ENCODE assay signal across 1 cellular context in the genomic region with DNA sequence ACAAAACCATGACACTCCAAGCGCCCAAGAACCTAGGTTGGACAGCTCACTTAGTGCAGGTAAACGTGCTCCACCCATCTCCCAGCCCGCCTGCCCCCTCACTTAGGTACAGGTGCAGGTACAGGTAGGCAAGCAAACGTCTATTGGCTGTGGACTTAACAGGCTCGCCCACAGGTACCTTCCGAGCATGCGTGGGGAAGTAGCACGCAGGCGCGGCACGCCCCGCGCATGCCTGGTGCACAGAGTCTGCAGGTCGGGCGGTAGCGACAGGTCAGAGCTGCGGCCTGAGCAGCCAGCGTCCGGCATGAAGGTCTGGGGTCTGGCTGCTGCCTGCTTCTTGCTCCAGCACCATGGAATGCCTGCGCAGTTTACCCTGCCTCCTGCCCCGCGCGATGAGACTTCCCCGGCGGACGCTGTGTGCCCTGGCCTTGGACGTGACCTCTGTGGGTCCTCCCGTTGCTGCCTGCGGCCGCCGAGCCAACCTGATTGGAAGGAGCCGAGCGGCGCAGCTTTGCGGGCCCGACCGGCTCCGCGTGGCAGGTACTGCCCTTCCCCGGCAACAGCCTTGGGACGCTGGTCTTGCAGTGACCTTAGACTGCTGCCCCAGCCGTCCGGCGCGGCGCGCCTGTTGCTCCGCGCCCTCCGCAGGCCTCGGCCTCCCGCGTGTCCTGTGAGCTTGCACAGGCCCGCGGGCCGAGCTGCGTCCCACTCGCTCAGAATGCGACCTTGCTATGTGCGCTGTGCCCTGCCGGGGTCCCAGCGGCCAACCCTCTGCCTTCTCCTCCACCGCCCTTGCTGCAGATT.
TF ChIP-seq lines count a peak whose summit lies in the region.

A gene with protein sequence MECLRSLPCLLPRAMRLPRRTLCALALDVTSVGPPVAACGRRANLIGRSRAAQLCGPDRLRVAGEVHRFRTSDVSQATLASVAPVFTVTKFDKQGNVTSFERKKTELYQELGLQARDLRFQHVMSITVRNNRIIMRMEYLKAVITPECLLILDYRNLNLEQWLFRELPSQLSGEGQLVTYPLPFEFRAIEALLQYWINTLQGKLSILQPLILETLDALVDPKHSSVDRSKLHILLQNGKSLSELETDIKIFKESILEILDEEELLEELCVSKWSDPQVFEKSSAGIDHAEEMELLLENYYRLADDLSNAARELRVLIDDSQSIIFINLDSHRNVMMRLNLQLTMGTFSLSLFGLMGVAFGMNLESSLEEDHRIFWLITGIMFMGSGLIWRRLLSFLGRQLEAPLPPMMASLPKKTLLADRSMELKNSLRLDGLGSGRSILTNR (plus strand): TSS at position 240 of the 804 bp plus-strand sequence. CDS start 111 bp downstream, at position 351.

TF ChIP-seq in K562, 482 proteins besides CTCF, POLR2A, EP300 and RAD21 (continued from another document and continues in another):
- TF ChIP-seq, protein P1, sequence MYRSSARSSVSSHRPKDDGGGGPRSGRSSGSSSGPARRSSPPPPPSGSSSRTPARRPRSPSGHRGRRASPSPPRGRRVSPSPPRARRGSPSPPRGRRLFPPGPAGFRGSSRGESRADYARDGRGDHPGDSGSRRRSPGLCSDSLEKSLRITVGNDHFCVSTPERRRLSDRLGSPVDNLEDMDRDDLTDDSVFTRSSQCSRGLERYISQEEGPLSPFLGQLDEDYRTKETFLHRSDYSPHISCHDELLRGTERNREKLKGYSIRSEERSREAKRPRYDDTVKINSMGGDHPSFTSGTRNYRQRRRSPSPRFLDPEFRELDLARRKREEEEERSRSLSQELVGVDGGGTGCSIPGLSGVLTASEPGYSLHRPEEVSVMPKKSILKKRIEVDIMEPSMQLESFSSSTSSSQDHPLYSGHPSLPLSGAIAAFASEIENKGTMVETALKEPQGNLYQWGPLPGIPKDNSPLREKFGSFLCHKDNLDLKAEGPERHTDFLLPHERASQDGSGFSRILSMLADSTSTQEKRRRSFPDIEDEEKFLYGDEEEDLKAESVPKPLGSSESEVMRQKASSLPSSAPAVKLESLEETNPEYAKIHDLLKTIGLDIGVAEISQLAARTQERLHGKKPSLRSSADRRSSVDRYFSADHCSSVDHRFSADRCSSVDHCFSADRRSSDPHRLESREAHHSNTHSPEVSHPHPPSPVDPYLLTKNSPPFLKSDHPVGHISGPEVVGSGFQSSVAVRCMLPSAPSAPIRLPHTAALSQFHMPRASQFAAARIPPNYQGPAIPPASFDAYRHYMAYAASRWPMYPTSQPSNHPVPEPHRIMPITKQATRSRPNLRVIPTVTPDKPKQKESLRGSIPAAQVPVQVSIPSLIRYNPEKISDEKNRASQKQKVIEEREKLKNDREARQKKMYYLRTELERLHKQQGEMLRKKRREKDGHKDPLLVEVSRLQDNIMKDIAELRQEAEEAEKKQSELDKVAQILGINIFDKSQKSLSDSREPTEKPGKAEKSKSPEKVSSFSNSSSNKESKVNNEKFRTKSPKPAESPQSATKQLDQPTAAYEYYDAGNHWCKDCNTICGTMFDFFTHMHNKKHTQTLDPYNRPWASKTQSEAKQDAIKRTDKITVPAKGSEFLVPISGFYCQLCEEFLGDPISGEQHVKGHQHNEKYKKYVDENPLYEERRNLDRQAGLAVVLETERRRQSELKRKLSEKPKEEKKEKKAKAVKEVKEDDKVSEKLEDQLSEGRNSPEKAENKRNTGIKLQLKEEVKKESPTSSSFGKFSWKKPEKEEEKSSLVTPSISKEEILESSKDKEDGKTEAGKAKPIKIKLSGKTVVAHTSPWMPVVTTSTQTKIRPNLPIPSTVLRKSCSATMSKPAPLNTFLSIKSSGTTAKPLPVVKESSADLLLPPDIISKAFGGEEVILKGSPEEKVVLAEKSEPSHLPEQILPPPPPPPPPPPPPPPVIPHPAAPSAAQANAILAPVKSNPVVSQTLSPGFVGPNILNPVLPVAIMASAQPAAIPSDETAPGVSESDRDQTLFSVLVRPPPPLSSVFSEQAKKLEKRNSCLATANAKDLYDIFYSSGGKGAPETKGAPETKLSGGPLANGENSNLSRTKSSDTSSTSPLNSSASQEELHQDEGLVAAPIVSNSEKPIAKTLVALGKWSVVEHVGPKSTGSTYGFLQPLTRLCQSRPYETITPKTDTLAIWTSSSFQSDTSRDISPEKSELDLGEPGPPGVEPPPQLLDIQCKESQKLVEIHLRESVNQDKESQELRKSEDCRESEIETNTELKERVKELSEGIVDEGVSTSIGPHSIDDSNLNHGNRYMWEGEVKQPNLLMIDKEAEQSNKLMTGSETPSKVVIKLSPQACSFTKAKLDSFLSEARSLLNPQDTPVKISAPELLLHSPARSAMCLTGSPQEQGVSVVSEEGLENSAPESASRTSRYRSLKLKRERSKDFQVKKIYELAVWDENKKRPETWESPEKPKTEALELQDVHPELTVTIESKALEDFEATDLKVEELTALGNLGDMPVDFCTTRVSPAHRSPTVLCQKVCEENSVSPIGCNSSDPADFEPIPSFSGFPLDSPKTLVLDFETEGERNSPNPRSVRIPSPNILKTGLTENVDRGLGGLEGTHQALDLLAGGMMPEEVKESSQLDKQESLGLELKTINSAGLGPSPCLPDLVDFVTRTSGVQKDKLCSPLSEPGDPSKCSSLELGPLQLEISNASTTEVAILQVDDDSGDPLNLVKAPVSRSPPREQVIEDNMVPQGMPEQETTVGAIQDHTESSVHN (IDR thresholded peaks at IDR 0.05; ENCODE audit: borderline replicate concordance in 1 of 2, low read depth in 1 of 2), result no peak
- TF ChIP-seq, protein P2, sequence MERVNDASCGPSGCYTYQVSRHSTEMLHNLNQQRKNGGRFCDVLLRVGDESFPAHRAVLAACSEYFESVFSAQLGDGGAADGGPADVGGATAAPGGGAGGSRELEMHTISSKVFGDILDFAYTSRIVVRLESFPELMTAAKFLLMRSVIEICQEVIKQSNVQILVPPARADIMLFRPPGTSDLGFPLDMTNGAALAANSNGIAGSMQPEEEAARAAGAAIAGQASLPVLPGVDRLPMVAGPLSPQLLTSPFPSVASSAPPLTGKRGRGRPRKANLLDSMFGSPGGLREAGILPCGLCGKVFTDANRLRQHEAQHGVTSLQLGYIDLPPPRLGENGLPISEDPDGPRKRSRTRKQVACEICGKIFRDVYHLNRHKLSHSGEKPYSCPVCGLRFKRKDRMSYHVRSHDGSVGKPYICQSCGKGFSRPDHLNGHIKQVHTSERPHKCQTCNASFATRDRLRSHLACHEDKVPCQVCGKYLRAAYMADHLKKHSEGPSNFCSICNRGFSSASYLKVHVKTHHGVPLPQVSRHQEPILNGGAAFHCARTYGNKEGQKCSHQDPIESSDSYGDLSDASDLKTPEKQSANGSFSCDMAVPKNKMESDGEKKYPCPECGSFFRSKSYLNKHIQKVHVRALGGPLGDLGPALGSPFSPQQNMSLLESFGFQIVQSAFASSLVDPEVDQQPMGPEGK (CRISPR knock-in tag; IDR thresholded peaks at IDR 0.05; ENCODE audit: borderline replicate concordance), result no peak
- TF ChIP-seq ZNF551 (CRISPR knock-in tag; IDR thresholded peaks at IDR 0.05) (no peak), MECOM (CRISPR knock-in tag; IDR thresholded peaks at IDR 0.05) (no peak), PTBP1 (IDR thresholded peaks at IDR 0.05; ENCODE audit: low read depth, low read length) (no peak), TAF1 (IDR thresholded peaks at IDR 0.05; ENCODE audit: control insufficient read depth, extremely low read depth, insufficient read depth, low read length, severe bottlenecking) (peak; percentile 89), CHD2 (IDR thresholded peaks at IDR 0.05; ENCODE audit: low read depth, low read length) (no peak), SMARCA4 (IDR thresholded peaks at IDR 0.05) (peak; percentile 48; the same call in 1 of the 2 replicates), ZFPM2 (CRISPR knock-in tag; IDR thresholded peaks at IDR 0.05) (no peak), MCM7 (IDR thresholded peaks at IDR 0.05) (no peak), TEAD4 (IDR thresholded peaks at IDR 0.05; ENCODE audit: low read length) (no peak), TEAD4 (CRISPR knock-in tag; IDR thresholded peaks at IDR 0.05; ENCODE audit: borderline replicate concordance) (peak; percentile 88; the same call in 1 of the 2 replicates), HCFC1 (IDR thresholded peaks at IDR 0.05; ENCODE audit: low read depth, low read length) (peak; percentile 40; the same call in 1 of the 2 replicates), CHD1 (IDR thresholded peaks at IDR 0.05; ENCODE audit: low read length) (peak; percentile 70), SIN3B (IDR thresholded peaks at IDR 0.05; ENCODE audit: low read depth) (peak; percentile 59; the same call in 1 of the 2 replicates)
- TF ChIP-seq, protein P3, sequence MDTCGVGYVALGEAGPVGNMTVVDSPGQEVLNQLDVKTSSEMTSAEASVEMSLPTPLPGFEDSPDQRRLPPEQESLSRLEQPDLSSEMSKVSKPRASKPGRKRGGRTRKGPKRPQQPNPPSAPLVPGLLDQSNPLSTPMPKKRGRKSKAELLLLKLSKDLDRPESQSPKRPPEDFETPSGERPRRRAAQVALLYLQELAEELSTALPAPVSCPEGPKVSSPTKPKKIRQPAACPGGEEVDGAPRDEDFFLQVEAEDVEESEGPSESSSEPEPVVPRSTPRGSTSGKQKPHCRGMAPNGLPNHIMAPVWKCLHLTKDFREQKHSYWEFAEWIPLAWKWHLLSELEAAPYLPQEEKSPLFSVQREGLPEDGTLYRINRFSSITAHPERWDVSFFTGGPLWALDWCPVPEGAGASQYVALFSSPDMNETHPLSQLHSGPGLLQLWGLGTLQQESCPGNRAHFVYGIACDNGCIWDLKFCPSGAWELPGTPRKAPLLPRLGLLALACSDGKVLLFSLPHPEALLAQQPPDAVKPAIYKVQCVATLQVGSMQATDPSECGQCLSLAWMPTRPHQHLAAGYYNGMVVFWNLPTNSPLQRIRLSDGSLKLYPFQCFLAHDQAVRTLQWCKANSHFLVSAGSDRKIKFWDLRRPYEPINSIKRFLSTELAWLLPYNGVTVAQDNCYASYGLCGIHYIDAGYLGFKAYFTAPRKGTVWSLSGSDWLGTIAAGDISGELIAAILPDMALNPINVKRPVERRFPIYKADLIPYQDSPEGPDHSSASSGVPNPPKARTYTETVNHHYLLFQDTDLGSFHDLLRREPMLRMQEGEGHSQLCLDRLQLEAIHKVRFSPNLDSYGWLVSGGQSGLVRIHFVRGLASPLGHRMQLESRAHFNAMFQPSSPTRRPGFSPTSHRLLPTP (IDR thresholded peaks at IDR 0.05; ENCODE audit: borderline replicate concordance, extremely low read depth, insufficient read length), result no peak
- TF ChIP-seq, protein P4, sequence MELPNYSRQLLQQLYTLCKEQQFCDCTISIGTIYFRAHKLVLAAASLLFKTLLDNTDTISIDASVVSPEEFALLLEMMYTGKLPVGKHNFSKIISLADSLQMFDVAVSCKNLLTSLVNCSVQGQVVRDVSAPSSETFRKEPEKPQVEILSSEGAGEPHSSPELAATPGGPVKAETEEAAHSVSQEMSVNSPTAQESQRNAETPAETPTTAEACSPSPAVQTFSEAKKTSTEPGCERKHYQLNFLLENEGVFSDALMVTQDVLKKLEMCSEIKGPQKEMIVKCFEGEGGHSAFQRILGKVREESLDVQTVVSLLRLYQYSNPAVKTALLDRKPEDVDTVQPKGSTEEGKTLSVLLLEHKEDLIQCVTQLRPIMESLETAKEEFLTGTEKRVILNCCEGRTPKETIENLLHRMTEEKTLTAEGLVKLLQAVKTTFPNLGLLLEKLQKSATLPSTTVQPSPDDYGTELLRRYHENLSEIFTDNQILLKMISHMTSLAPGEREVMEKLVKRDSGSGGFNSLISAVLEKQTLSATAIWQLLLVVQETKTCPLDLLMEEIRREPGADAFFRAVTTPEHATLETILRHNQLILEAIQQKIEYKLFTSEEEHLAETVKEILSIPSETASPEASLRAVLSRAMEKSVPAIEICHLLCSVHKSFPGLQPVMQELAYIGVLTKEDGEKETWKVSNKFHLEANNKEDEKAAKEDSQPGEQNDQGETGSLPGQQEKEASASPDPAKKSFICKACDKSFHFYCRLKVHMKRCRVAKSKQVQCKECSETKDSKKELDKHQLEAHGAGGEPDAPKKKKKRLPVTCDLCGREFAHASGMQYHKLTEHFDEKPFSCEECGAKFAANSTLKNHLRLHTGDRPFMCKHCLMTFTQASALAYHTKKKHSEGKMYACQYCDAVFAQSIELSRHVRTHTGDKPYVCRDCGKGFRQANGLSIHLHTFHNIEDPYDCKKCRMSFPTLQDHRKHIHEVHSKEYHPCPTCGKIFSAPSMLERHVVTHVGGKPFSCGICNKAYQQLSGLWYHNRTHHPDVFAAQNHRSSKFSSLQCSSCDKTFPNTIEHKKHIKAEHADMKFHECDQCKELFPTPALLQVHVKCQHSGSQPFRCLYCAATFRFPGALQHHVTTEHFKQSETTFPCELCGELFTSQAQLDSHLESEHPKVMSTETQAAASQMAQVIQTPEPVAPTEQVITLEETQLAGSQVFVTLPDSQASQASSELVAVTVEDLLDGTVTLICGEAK (IDR thresholded peaks at IDR 0.05), result peak; percentile 39
- TF ChIP-seq, protein P4 (CRISPR knock-in tag; IDR thresholded peaks at IDR 0.05), result no peak
- TF ChIP-seq, protein P5, sequence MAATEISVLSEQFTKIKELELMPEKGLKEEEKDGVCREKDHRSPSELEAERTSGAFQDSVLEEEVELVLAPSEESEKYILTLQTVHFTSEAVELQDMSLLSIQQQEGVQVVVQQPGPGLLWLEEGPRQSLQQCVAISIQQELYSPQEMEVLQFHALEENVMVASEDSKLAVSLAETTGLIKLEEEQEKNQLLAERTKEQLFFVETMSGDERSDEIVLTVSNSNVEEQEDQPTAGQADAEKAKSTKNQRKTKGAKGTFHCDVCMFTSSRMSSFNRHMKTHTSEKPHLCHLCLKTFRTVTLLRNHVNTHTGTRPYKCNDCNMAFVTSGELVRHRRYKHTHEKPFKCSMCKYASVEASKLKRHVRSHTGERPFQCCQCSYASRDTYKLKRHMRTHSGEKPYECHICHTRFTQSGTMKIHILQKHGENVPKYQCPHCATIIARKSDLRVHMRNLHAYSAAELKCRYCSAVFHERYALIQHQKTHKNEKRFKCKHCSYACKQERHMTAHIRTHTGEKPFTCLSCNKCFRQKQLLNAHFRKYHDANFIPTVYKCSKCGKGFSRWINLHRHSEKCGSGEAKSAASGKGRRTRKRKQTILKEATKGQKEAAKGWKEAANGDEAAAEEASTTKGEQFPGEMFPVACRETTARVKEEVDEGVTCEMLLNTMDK (IDR thresholded peaks at IDR 0.05; ENCODE audit: borderline replicate concordance, insufficient read depth, low read depth, low read length, poor library complexity, severe bottlenecking), result no peak
